In genomic region chr6:43772571-43773049, GRCh38 we compare ENCODE assay signal across 8 cellular contexts. TPM values are rescaled to one million over a fixed set of nuclear protein-coding genes. Genes with fewer than 3 reads are reported as not detected.
DNase-seq lines count a peak whose midpoint lies in the region; ATAC-seq and TF ChIP-seq lines count a peak whose summit lies in the region.

No MANE protein-coding gene starts in this region.

- intact Hi-C loops in esophagus muscularis mucosa (cut with DNase I) = loop anchor here (5.0 to 10.0 kb wide), 2 partner anchors 145 to 202 kb away; partner anchors contain the start of gene GTPBP2

- H3K9me3 Mint-ChIP-seq in nephron progenitor cell = no peaks in the 10 kb centered on the region

- peaks cover 56 to 75% (median 68%) of the 10 kb centered on the region in 4 donors for H3K4me1 ChIP-seq in esophagus muscularis mucosa

- ATAC-seq in GM18498 (IDR thresholded peaks at IDR 0.05; ENCODE audit: unreplicated experiment) (no peak), HG03457 (IDR thresholded peaks at IDR 0.05; ENCODE audit: unreplicated experiment) (no peak), HG03571 (IDR thresholded peaks at IDR 0.05; ENCODE audit: unreplicated experiment) (no peak)

- peak overlapping the region; percentile 83 for H3K27ac ChIP-seq in SK-N-MC
- peak overlapping the region; percentile 97 to 99 (median 97) for H3K27ac ChIP-seq in esophagus muscularis mucosa (replicated peaks in 1 of 4)

- peak overlapping the region; percentile 96 for H3K4me3 ChIP-seq in SK-N-MC
- peak overlapping the region; percentile 73 to 83 (median 82) for H3K4me3 ChIP-seq in esophagus muscularis mucosa

- H3K4me3 Mint-ChIP-seq in nephron progenitor cell = peak overlapping the region; percentile 94

- H3K27me3 Mint-ChIP-seq in nephron progenitor cell (ENCODE audit: low read depth, poor library complexity) = no peaks in the 10 kb centered on the region

- no peak for TF ChIP-seq POLR2A in esophagus muscularis mucosa (IDR thresholded peaks at IDR 0.05; ENCODE audit: low read depth)

- no peak for TF ChIP-seq EP300 in esophagus muscularis mucosa (IDR thresholded peaks at IDR 0.05)

- peaks cover 53% of the 10 kb centered on the region for H3K4me1 Mint-ChIP-seq in nephron progenitor cell

- 40% methylated on average over 5 of the region's 7 CpGs for WGBS in esophagus muscularis mucosa

- H3K9me3 ChIP-seq in SK-N-MC (ENCODE audit: low read depth, low read length) (no peaks in the 10 kb centered on the region), esophagus muscularis mucosa (no peaks in the 10 kb centered on the region)

- peaks cover 46% of the 10 kb centered on the region for H3K36me3 ChIP-seq in SK-N-MC (ENCODE audit: insufficient read depth, low read length)
- peaks cover under 1 to 15% (median 8%) of the 10 kb centered on the region in 4 donors for H3K36me3 ChIP-seq in esophagus muscularis mucosa

- H3K27me3 ChIP-seq in esophagus muscularis mucosa = no peaks in the 10 kb centered on the region

- DNase-seq in NCI-H1092 treated with DMSO at 0.1 percent for 48 hours (lab: John Stamatoyannopoulos, UW) (peak; percentile 11), NCI-H1092 (lab: John Stamatoyannopoulos, UW) (no peak), SK-N-MC (ENCODE audit: low read depth, low spot score) (no peak), esophagus muscularis mucosa (ENCODE audit: extremely low spot score) (no peak), nephron progenitor cell (peak; percentile 43)

- peaks cover 10% of the 10 kb centered on the region for H3K36me3 Mint-ChIP-seq in nephron progenitor cell (ENCODE audit: low read depth)

- TF ChIP-seq CTCF in esophagus muscularis mucosa (IDR thresholded peaks at IDR 0.05) (no peak), nephron progenitor cell (IDR thresholded peaks at IDR 0.05) (no peak)

- no peak overlapping the region for H3K27ac Mint-ChIP-seq in nephron progenitor cell

- peak overlapping the region; percentile 93 for H3K9ac ChIP-seq in SK-N-MC (ENCODE audit: insufficient read length)

RNA-seq across cellular contexts. Expression of gene VEGFA, which starts 2.6 kb away (rescaled TPM):
- total RNA-seq in esophagus muscularis mucosa = 10 to 100 TPM; 39.2 to 58.5 (median 45.0) TPM

Comparison
In these comparisons a context has a peak if more than half of its experiments do, and no peak if none do; other contexts are left out.
1. DNase-seq: peak in NCI-H1092 treated with DMSO at 0.1 percent for 48 hours (single experiment) and nephron progenitor cell (single experiment); none in NCI-H1092 (single experiment), SK-N-MC (single experiment) and esophagus muscularis mucosa (single experiment).